ENCODE assay signal across 1 cellular context in the genomic region with DNA sequence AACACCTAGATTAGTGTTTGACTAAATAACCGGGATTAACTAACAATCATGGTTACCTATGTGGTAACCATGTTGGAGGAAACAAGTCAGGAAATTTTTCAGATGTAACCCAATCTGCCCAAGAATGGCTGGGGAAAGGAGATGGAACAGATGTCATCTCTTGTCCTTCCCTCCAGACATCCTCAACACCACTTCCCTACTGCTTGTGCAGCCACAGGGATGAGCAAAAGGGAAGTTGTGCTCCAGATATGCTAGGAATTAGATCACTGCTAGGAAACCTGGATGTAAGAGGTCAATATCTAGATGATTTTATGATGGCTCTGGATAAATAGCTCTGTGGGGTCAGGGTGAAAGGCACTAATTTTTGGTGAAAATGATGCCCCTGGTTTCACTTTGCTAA.
TF ChIP-seq lines count a peak whose summit lies in the region.

No MANE protein-coding gene starts in this region.

TF ChIP-seq in A549, 52 proteins besides CTCF, POLR2A, EP300 and RAD21 (continued from another document):
- TF ChIP-seq, protein P1, sequence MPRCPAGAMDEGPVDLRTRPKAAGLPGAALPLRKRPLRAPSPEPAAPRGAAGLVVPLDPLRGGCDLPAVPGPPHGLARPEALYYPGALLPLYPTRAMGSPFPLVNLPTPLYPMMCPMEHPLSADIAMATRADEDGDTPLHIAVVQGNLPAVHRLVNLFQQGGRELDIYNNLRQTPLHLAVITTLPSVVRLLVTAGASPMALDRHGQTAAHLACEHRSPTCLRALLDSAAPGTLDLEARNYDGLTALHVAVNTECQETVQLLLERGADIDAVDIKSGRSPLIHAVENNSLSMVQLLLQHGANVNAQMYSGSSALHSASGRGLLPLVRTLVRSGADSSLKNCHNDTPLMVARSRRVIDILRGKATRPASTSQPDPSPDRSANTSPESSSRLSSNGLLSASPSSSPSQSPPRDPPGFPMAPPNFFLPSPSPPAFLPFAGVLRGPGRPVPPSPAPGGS (IDR thresholded peaks at IDR 0.05) = no peak
- TF ChIP-seq, protein P2, sequence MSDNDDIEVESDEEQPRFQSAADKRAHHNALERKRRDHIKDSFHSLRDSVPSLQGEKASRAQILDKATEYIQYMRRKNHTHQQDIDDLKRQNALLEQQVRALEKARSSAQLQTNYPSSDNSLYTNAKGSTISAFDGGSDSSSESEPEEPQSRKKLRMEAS (IDR thresholded peaks at IDR 0.05) = no peak
- TF ChIP-seq NPAS2 (CRISPR knock-in tag; IDR thresholded peaks at IDR 0.05; ENCODE audit: borderline replicate concordance) (no peak), NFE2L2 (conservative IDR thresholded peaks at IDR 0.05; ENCODE audit: low read length) (no peak), FOSL2 (IDR thresholded peaks at IDR 0.05) (no peak), FOSL2 (CRISPR knock-in tag; IDR thresholded peaks at IDR 0.05) (no peak), HOXA7 (CRISPR knock-in tag; IDR thresholded peaks at IDR 0.05) (no peak), BHLHE40 (IDR thresholded peaks at IDR 0.05; ENCODE audit: low read depth, low read length) (no peak), JUNB (IDR thresholded peaks at IDR 0.05) (no peak), SREBF2 (IDR thresholded peaks at IDR 0.05) (no peak)
- TF ChIP-seq, protein P3, sequence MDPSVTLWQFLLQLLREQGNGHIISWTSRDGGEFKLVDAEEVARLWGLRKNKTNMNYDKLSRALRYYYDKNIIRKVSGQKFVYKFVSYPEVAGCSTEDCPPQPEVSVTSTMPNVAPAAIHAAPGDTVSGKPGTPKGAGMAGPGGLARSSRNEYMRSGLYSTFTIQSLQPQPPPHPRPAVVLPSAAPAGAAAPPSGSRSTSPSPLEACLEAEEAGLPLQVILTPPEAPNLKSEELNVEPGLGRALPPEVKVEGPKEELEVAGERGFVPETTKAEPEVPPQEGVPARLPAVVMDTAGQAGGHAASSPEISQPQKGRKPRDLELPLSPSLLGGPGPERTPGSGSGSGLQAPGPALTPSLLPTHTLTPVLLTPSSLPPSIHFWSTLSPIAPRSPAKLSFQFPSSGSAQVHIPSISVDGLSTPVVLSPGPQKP (IDR thresholded peaks at IDR 0.05; ENCODE audit: low read depth, low read length) = no peak
TF ChIP-seq in A549: peak in this region for 0.
